18 cellular contexts compared by ENCODE assay signal in genomic region chr2:218536804-218537494, GRCh38. TPM values are rescaled to one million over a fixed set of nuclear protein-coding genes. Genes with fewer than 3 reads are reported as not detected.
DNase-seq lines count a peak whose midpoint lies in the region; ATAC-seq, FAIRE-seq and TF ChIP-seq lines count a peak whose summit lies in the region.
"Had no signal": no experiment of that assay in that cellular context is flagged by ENCODE, and none has a peak within 500 bp of the region (broad histone marks: within the 10 kb centered on the region; RNA-seq: fewer than 3 reads in every experiment).

No MANE protein-coding gene starts in this region.

- H3K9me1 ChIP-seq in IMR-90 (ENCODE audit: insufficient read depth, low read length), result no peaks in the 10 kb centered on the region; the same call in 1 of the 2 replicates
- no peaks in the 10 kb centered on the region for H3K9me1 ChIP-seq in K562 (ENCODE audit: control insufficient read depth, insufficient read depth, low read length)

- peaks cover 3% of the 10 kb centered on the region for H3K4me1 ChIP-seq in IMR-90 (ENCODE audit: control insufficient read depth, insufficient read depth, low read length)
- no peaks in the 10 kb centered on the region for H3K4me1 ChIP-seq in K562 (replicated peaks in 1 of 2; ENCODE audit: control insufficient read depth in 2 of 2, insufficient read depth in 2 of 2, low read length in 2 of 2)
- H3K4me1 ChIP-seq: A549 had no signal

- no peak for FAIRE-seq in K562 (lab: Jason Lieb, UNC)
- FAIRE-seq: A549, GM12878, GM18507 had no signal

- H3K4me3 ChIP-seq in IMR-90 (ENCODE audit: insufficient read depth, low read depth, low read length), result no peak overlapping the region
- no peak overlapping the region for H3K4me3 ChIP-seq in K562
- H3K4me3 ChIP-seq: A549, GM12878, GM23338 had no signal

- CTCF ChIA-PET in IMR-90 (lab: Yijun Ruan, JAX) (no interaction called here), K562 (lab: Yijun Ruan, JAX; ENCODE audit: low intra/inter-chr PET ratio) (no interaction called here)

- H2BK5ac ChIP-seq in IMR-90 (ENCODE audit: low read depth, low read length, poor library complexity, severe bottlenecking), result no peak overlapping the region

- H3K14ac ChIP-seq in IMR-90 (replicated peaks; ENCODE audit: low read depth, low read length), result no peak overlapping the region

- ATAC-seq in IMR-90 (ENCODE audit: low read depth), result no peak
- no peak for ATAC-seq in K562
- ATAC-seq in left lobe of liver, result peak; percentile 92
- no peak for ATAC-seq in activated T-cell treated with anti-CD3 and anti-CD28 coated beads, Interleukin-2, amount 50 U/mL, for 72 hours (replicated peaks in 1 of 2)
- ATAC-seq in GM18909 (IDR thresholded peaks at IDR 0.05; ENCODE audit: poor library complexity, unreplicated experiment), result no peak
- no peak for ATAC-seq in HG03196 (IDR thresholded peaks at IDR 0.05; ENCODE audit: unreplicated experiment)
- ATAC-seq: A549, GM12878, GM23338 had no signal

- peaks cover 13 to 26% of the 10 kb centered on the region in 2 donors for H3K36me3 Mint-ChIP-seq in activated T-cell treated with anti-CD3 and anti-CD28 coated beads, Interleukin-2, amount 50 U/mL, for 72 hours (ENCODE audit: insufficient read depth in 2 of 2)

- TF ChIP-seq CTCF in IMR-90 (conservative IDR thresholded peaks at IDR 0.05; ENCODE audit: low read depth, low read length) (no peak), K562 (IDR thresholded peaks at IDR 0.05 in 2 of 3, conservative IDR thresholded peaks at IDR 0.05 in 1 of 3; ENCODE audit: insufficient read depth in 2 of 3, low read depth in 1 of 3, low read length in 3 of 3) (no peak)

- no peak overlapping the region for H3K18ac ChIP-seq in IMR-90 (ENCODE audit: low read depth, low read length)

- no peak overlapping the region for H2BK15ac ChIP-seq in IMR-90 (ENCODE audit: low read depth, low read length)

- H3K27ac Mint-ChIP-seq in activated T-cell treated with anti-CD3 and anti-CD28 coated beads, Interleukin-2, amount 50 U/mL, for 72 hours, result no peak overlapping the region
- H3K27ac Mint-ChIP-seq: GM23338, HFFc6 had no signal

- TF ChIP-seq RAD21 in IMR-90 (IDR thresholded peaks at IDR 0.05; ENCODE audit: low read length) (no peak), K562 (CRISPR knock-in tag; conservative IDR thresholded peaks at IDR 0.05 in 1 of 2, IDR thresholded peaks at IDR 0.05 in 1 of 2) (no peak)

- H3K36me3 ChIP-seq in IMR-90 (ENCODE audit: control insufficient read depth, insufficient read depth, low read length) (peaks cover 19% of the 10 kb centered on the region), K562 (ENCODE audit: control insufficient read depth, insufficient read depth, low read length) (peaks cover 65% of the 10 kb centered on the region)

- H3K9ac ChIP-seq in IMR-90 (ENCODE audit: low read depth, low read length), result no peak overlapping the region
- no peak overlapping the region for H3K9ac ChIP-seq in K562 (ENCODE audit: insufficient read depth in 1 of 2, low read depth in 2 of 2, low read length in 2 of 2)

- H2BK120ac ChIP-seq in IMR-90 (ENCODE audit: low read depth, low read length), result no peak overlapping the region

- intact Hi-C loops in IMR-90 (cut with micrococcal nuclease) (no loop called here), K562 (cut with micrococcal nuclease) (no loop called here)

- no peaks in the 10 kb centered on the region for H3K79me2 ChIP-seq in K562 (ENCODE audit: control insufficient read depth, insufficient read depth, low read length)

- DNase-seq in EL, result peak; percentile 3
- DNase-seq in IMR-90, result peak; percentile 17
- no peak for DNase-seq in K562 (ENCODE audit: extremely low read depth in 1 of 4, low spot score in 3 of 4)
- DNase-seq in left lobe of liver (ENCODE audit: low spot score), result peak; percentile 73
- DNase-seq in activated T-cell treated with anti-CD3 and anti-CD28 coated beads, Interleukin-2, amount 50 U/mL, for 72 hours, result no peak
- no peak for DNase-seq in NCI-H1092 (lab: John Stamatoyannopoulos, UW)
- DNase-seq: HFFc6, MV-4-11, NCI-H1436, NCI-H2081, NCI-H524 had no signal

- H3K9me3 Mint-ChIP-seq in activated T-cell treated with anti-CD3 and anti-CD28 coated beads, Interleukin-2, amount 50 U/mL, for 72 hours, result no peaks in the 10 kb centered on the region
- H3K9me3 Mint-ChIP-seq: GM23338, HFFc6 had no signal

- H3K9me3 ChIP-seq in IMR-90 (ENCODE audit: control insufficient read depth, insufficient read depth, low read length) (no peaks in the 10 kb centered on the region), K562 (replicated peaks; ENCODE audit: control insufficient read depth, insufficient read depth, low read depth, low read length) (no peaks in the 10 kb centered on the region)
- H3K9me3 ChIP-seq: A549 had no signal

- H4K91ac ChIP-seq in IMR-90 (ENCODE audit: insufficient read depth, low read depth, low read length), result no peak overlapping the region

- H3K27me3 ChIP-seq in IMR-90 (ENCODE audit: control insufficient read depth, insufficient read depth, low read length) (no peaks in the 10 kb centered on the region), K562 (ENCODE audit: control insufficient read depth in 2 of 2, insufficient read depth in 2 of 2, low read length in 2 of 2) (no peaks in the 10 kb centered on the region)

- H3K4ac ChIP-seq in IMR-90 (ENCODE audit: low read depth, low read length), result no peak overlapping the region

- no peak overlapping the region for H3K4me2 ChIP-seq in IMR-90 (ENCODE audit: low read depth, low read length)
- no peak overlapping the region for H3K4me2 ChIP-seq in K562 (ENCODE audit: insufficient read depth, low read length)
- H3K4me2 ChIP-seq: A549, GM23338 had no signal

- no peak overlapping the region; the same call in 1 of the 2 replicates for H3K23ac ChIP-seq in IMR-90 (ENCODE audit: low read depth, low read length)

- H2BK20ac ChIP-seq in IMR-90 (ENCODE audit: low read depth, low read length), result no peak overlapping the region

- H3K4me1 Mint-ChIP-seq in activated T-cell treated with anti-CD3 and anti-CD28 coated beads, Interleukin-2, amount 50 U/mL, for 72 hours (ENCODE audit: low read depth), result peaks cover 5% of the 10 kb centered on the region
- H3K4me1 Mint-ChIP-seq: GM23338 had no signal

- no peak overlapping the region for H2AK5ac ChIP-seq in IMR-90 (ENCODE audit: low read depth, low read length)

- no peak for TF ChIP-seq POLR2A in IMR-90 (IDR thresholded peaks at IDR 0.05; ENCODE audit: low read depth, low read length)
- no peak for TF ChIP-seq POLR2A in K562 (conservative IDR thresholded peaks at IDR 0.05)

- H3K27ac ChIP-seq in IMR-90 (ENCODE audit: insufficient read depth, low read length) (no peak overlapping the region), K562 (ENCODE audit: extremely low read depth, low read depth, low read length) (no peak overlapping the region)
- H3K27ac ChIP-seq: A549, C4-2B had no signal

- H2AK9ac ChIP-seq in IMR-90 (replicated peaks; ENCODE audit: low read depth, low read length, poor library complexity), result peak overlapping the region; percentile 76

- H3K4me3 Mint-ChIP-seq in activated T-cell treated with anti-CD3 and anti-CD28 coated beads, Interleukin-2, amount 50 U/mL, for 72 hours, result no peak overlapping the region
- H3K4me3 Mint-ChIP-seq: GM23338, HFFc6 had no signal

- BruUV-seq in IMR-90 (replicated peaks; lab: Mats Ljungman, UMichigan), result no TSS peak
- no TSS peak for BruUV-seq in K562 (replicated peaks; lab: Mats Ljungman, UMichigan)

- no peak overlapping the region for H4K8ac ChIP-seq in IMR-90 (ENCODE audit: low read depth in 2 of 2, low read length in 2 of 2)

- no peak overlapping the region for H4K5ac ChIP-seq in IMR-90 (ENCODE audit: low read depth, low read length)

- peaks cover 9 to 23% of the 10 kb centered on the region in 2 experiments for H3K79me1 ChIP-seq in IMR-90 (ENCODE audit: low read depth in 1 of 2, low read length in 2 of 2)

- no peak for TF ChIP-seq EP300 in K562 (IDR thresholded peaks at IDR 0.05; ENCODE audit: low read length)

- H4K20me1 ChIP-seq in IMR-90 (ENCODE audit: insufficient read depth, low read length), result no peaks in the 10 kb centered on the region
- no peaks in the 10 kb centered on the region for H4K20me1 ChIP-seq in K562 (replicated peaks; ENCODE audit: control insufficient read depth, insufficient read depth, low read length)

- no CpG with 5 or more reads among the region's 6 CpGs for WGBS in IMR-90 (ENCODE audit: extremely low coverage in 2 of 2, insufficient read length in 1 of 2), 2 experiments
- 76% methylated on average over 5 of the region's 6 CpGs for WGBS in K562 (ENCODE audit: insufficient coverage, low coverage, missing lambda C conversion rate)

- dilution Hi-C loops in IMR-90 (cut with HindIII; ENCODE audit: low sequenced_read_pairs, unreplicated experiment), result no loop called here

- no peak overlapping the region for H3K56ac ChIP-seq in IMR-90 (ENCODE audit: extremely low read depth, insufficient read depth, low read length)

- no peaks in the 10 kb centered on the region for H3K27me3 Mint-ChIP-seq in activated T-cell treated with anti-CD3 and anti-CD28 coated beads, Interleukin-2, amount 50 U/mL, for 72 hours (ENCODE audit: low read depth)

- POLR2A ChIA-PET in IMR-90 (lab: Charles Lee; ENCODE audit: unreplicated experiment), result no interaction called here
- POLR2A ChIA-PET in K562 (lab: Yijun Ruan, JAX), result no interaction called here

- in situ Hi-C loops in IMR-90 (cut with MboI; ENCODE audit: low sequenced_read_pairs), result no loop called here
- in situ Hi-C loops in K562 (cut with MboI), result no loop called here

- H2AFZ ChIP-seq in IMR-90 (replicated peaks; ENCODE audit: low read length, poor library complexity), result no peak overlapping the region
- H2AFZ ChIP-seq in K562 (ENCODE audit: low read depth, low read length), result no peak overlapping the region
- H2AFZ ChIP-seq: GM23338 had no signal

RNA-seq across cellular contexts. Expression of gene USP37, which starts 31.2 kb away (rescaled TPM):
- total RNA-seq in IMR-90 (2012; rRNA removed), result 6.5 and 7.5 TPM in 2 replicates
- polyA plus RNA-seq in IMR-90 (2012; rRNA removed), result 1.2 and 1.6 TPM in 2 replicates
- polyA plus RNA-seq in IMR-90 (2012; cell fraction: cytosol; rRNA removed), result 0.25 and 0.26 TPM in 2 replicates
- 0.30 and 3.2 TPM in 2 replicates for polyA plus RNA-seq in IMR-90 (2012; cell fraction: nucleus; rRNA removed; ENCODE audit: low replicate concordance)
- total RNA-seq in K562 (2011; cell fraction: chromatin; rRNA removed; ENCODE audit: low replicate concordance), result 28.1 and 77.2 TPM in 2 replicates
- total RNA-seq in K562 (2011; cell fraction: nucleolus; rRNA removed), result 8.3 and 18.9 TPM in 2 replicates
- total RNA-seq in K562 (2011; cell fraction: nucleoplasm; rRNA removed), result 24.1 and 25.7 TPM in 2 replicates
- total RNA-seq in K562 (2014; rRNA removed), result 5.7 and 8.5 TPM in 2 replicates
- 14.2 and 16.5 TPM in 2 replicates for total RNA-seq in K562 (2014; rRNA removed; fragmentation: Illumina TruSeq; extraction: Trizol)
- total RNA-seq in K562 (2015; rRNA removed; fragmentation: Illumina TruSeq; extraction: Trizol), result 12.6 and 14.1 TPM in 2 replicates
- 12.8 and 15.0 TPM in 2 replicates for total RNA-seq in K562 (2021)
- 7.2 and 9.0 TPM in 2 replicates for polyA plus RNA-seq in K562 (2011; rRNA removed)
- polyA plus RNA-seq in K562 (2011; cell fraction: cytosol; rRNA removed), result 1.00 and 2.5 TPM in 2 replicates
- 7.7 and 8.7 TPM in 2 replicates for polyA plus RNA-seq in K562 (2011; cell fraction: nucleus; rRNA removed)
- 3.5 and 4.0 TPM in 2 replicates for polyA plus RNA-seq in K562 (2012)
- 6.0 and 6.9 TPM in 2 replicates for polyA plus RNA-seq in K562 (2014; fragmentation: Illumina TruSeq; extraction: Trizol)
- 1 to 10 TPM; 2.0 to 2.8 TPM for polyA plus RNA-seq in K562 (2014; fragmentation: Nextera tagmentation; extraction: Ambion mirVana)
- polyA plus RNA-seq in K562 (2014; rRNA removed), result 4.8 and 5.0 TPM in 2 replicates
- polyA minus RNA-seq in K562 (2011; rRNA and poly(A)+ RNA removed), result 28.7 and 36.1 TPM in 2 replicates
- 10.8 and 18.3 TPM in 2 replicates for polyA minus RNA-seq in K562 (2011; cell fraction: cytosol; rRNA and poly(A)+ RNA removed)
- 11.8 and 31.5 TPM in 2 replicates for polyA minus RNA-seq in K562 (2011; cell fraction: nucleus; rRNA and poly(A)+ RNA removed)
- total RNA-seq in left lobe of liver, result 4.8 TPM
- 10 to 100 TPM; 31.6 to 35.3 TPM for total RNA-seq in activated T-cell treated with anti-CD3 and anti-CD28 coated beads, Interleukin-2, amount 50 U/mL, for 72 hours

RNA-seq across cellular contexts. Expression of gene CNOT9, which starts 31.7 kb away (rescaled TPM):
- 70.5 and 71.0 TPM in 2 replicates for total RNA-seq in IMR-90 (2012; rRNA removed)
- polyA plus RNA-seq in IMR-90 (2012; rRNA removed), result 33.1 and 35.2 TPM in 2 replicates
- polyA plus RNA-seq in IMR-90 (2012; cell fraction: cytosol; rRNA removed), result 18.7 and 26.1 TPM in 2 replicates
- 32.9 and 63.7 TPM in 2 replicates for polyA plus RNA-seq in IMR-90 (2012; cell fraction: nucleus; rRNA removed; ENCODE audit: low replicate concordance)
- 44.5 and 73.8 TPM in 2 replicates for total RNA-seq in K562 (2011; cell fraction: chromatin; rRNA removed; ENCODE audit: low replicate concordance)
- total RNA-seq in K562 (2011; cell fraction: nucleolus; rRNA removed), result 24.5 and 28.0 TPM in 2 replicates
- total RNA-seq in K562 (2011; cell fraction: nucleoplasm; rRNA removed), result 45.1 and 81.1 TPM in 2 replicates
- total RNA-seq in K562 (2014; rRNA removed), result 40.9 and 48.3 TPM in 2 replicates
- 47.7 and 51.1 TPM in 2 replicates for total RNA-seq in K562 (2014; rRNA removed; fragmentation: Illumina TruSeq; extraction: Trizol)
- 48.4 and 50.8 TPM in 2 replicates for total RNA-seq in K562 (2015; rRNA removed; fragmentation: Illumina TruSeq; extraction: Trizol)
- 50.7 and 51.6 TPM in 2 replicates for total RNA-seq in K562 (2021)
- 68.1 and 82.6 TPM in 2 replicates for polyA plus RNA-seq in K562 (2011; rRNA removed)
- 45.8 and 48.2 TPM in 2 replicates for polyA plus RNA-seq in K562 (2011; cell fraction: cytosol; rRNA removed)
- 62.8 and 76.2 TPM in 2 replicates for polyA plus RNA-seq in K562 (2011; cell fraction: nucleus; rRNA removed)
- 26.9 and 31.4 TPM in 2 replicates for polyA plus RNA-seq in K562 (2012)
- 43.3 and 46.7 TPM in 2 replicates for polyA plus RNA-seq in K562 (2014; fragmentation: Illumina TruSeq; extraction: Trizol)
- 10 to 100 TPM; 19.0 to 27.4 TPM for polyA plus RNA-seq in K562 (2014; fragmentation: Nextera tagmentation; extraction: Ambion mirVana)
- polyA plus RNA-seq in K562 (2014; rRNA removed), result 33.4 and 42.8 TPM in 2 replicates
- 98.0 and 123 TPM in 2 replicates for polyA minus RNA-seq in K562 (2011; rRNA and poly(A)+ RNA removed)
- 48.5 and 68.3 TPM in 2 replicates for polyA minus RNA-seq in K562 (2011; cell fraction: cytosol; rRNA and poly(A)+ RNA removed)
- polyA minus RNA-seq in K562 (2011; cell fraction: nucleus; rRNA and poly(A)+ RNA removed), result 28.5 and 47.8 TPM in 2 replicates
- 14.1 TPM for total RNA-seq in left lobe of liver
- total RNA-seq in activated T-cell treated with anti-CD3 and anti-CD28 coated beads, Interleukin-2, amount 50 U/mL, for 72 hours, result 10 to 100 TPM; 80.8 to 82.9 TPM

Comparison
In these comparisons a context has a peak if more than half of its experiments do, and no peak if none do; other contexts are left out.
1. DNase-seq: peak in EL (single experiment), IMR-90 (single experiment) and left lobe of liver (single experiment); none in K562 (0 of 4), activated T-cell treated with anti-CD3 and anti-CD28 coated beads, Interleukin-2, amount 50 U/mL, for 72 hours (0 of 2) and NCI-H1092 (single experiment).